ENCODE assay signal across 18 cellular contexts in the genomic region with DNA sequence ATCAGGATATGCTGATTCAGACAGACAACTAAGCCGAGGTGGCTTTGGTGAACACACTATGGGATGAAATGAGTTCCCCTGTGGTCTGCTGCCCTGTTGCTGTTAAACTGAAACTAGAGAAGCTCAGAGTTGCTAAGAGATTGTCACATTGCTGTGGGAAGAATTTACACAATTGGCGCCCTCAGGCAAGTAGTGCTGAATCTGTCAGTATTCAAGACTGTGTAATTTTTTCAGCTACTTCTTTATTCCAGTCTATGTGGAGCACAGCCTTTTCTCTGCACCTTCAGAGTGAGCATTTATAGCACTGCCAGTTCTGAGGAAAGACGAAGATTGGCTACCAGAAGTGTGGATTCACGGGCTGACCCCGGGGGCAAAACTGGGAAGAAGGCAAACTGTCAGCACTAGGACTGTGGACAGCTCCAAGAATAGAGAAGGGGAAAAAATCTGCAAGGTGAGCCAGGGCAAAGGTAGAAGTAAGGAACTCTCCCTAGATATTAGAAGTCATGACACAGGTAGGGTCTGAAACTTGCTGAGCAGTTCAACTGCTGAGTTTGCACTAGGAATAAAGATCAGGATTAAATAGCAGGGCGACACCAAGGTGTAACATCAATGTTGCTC.
DNase-seq lines count a peak whose midpoint lies in the region; ATAC-seq, FAIRE-seq and TF ChIP-seq lines count a peak whose summit lies in the region.
"Had no signal": no experiment of that assay in that cellular context is flagged by ENCODE, and none has a peak within 500 bp of the region (broad histone marks: within the 10 kb centered on the region; RNA-seq: fewer than 3 reads in every experiment).

No MANE protein-coding gene starts in this region.

- POLR2A ChIA-PET in CD4-positive, alpha-beta T cell (lab: Charles Lee) = no interaction called here

- no peak for TF ChIP-seq CTCF in bronchial epithelial cell (IDR thresholded peaks at IDR 0.05; ENCODE audit: insufficient read depth, low read length, severe bottlenecking)
- no peak for TF ChIP-seq CTCF in CD4-positive, alpha-beta T cell (IDR thresholded peaks at IDR 0.05)

- no peaks in the 10 kb centered on the region for H3K9me3 Mint-ChIP-seq in CD4-positive, alpha-beta T cell
- H3K9me3 Mint-ChIP-seq: activated T-cell treated with anti-CD3 and anti-CD28 coated beads, Interleukin-2, amount 50 U/mL, for 24 hours had no signal

- no peaks in the 10 kb centered on the region for H3K36me3 ChIP-seq in bronchial epithelial cell (ENCODE audit: control insufficient read depth, insufficient read depth, low read length)
- H3K36me3 ChIP-seq: ascending aorta had no signal

- intact Hi-C loops in CD4-positive, alpha-beta T cell (cut with DNase I, micrococcal nuclease) = no loop called here

- DNase-seq in AML-193 (lab: John Stamatoyannopoulos, UW) (peak; percentile 5 to 11), HuH-7 (ENCODE audit: low spot score) (peak; percentile 6), bronchial epithelial cell (ENCODE audit: low read depth) (no peak), myocyte (ENCODE audit: low read depth) (peak; percentile 1), H4 (ENCODE audit: low spot score) (no peak), NCI-H2029 treated with DMSO at 0.1 percent for 48 hours (lab: John Stamatoyannopoulos, UW) (no peak)
- DNase-seq in CD4-positive, alpha-beta T cell = no peak
- DNase-seq: activated naive CD4-positive, alpha-beta T cell treated with anti-CD3 and anti-CD28 coated beads, Interleukin-2, amount 50 U/mL, for 16 hours; activated T-cell treated with anti-CD3 and anti-CD28 coated beads, Interleukin-2, amount 50 U/mL, for 24 hours; foreskin fibroblast; left colon; mucosa of descending colon; NCI-H1436; NCI-H226; NK-92 treated with Interleukin-12 subunit alpha and Interleukin-12 subunit beta, amount 100 ng/mL, for 24 hours had no signal

- H3K4me1 Mint-ChIP-seq in CD4-positive, alpha-beta T cell (ENCODE audit: low read depth) = no peaks in the 10 kb centered on the region

- H3K36me3 Mint-ChIP-seq in CD4-positive, alpha-beta T cell (ENCODE audit: low read depth) = no peaks in the 10 kb centered on the region

- peaks cover 45% of the 10 kb centered on the region for H3K27me3 Mint-ChIP-seq in CD4-positive, alpha-beta T cell

- H3K27ac ChIP-seq in CD4-positive, alpha-beta T cell (ENCODE audit: low read depth, low read length) = no peak overlapping the region
- H3K27ac ChIP-seq: ascending aorta had no signal

- H3K4me3 Mint-ChIP-seq in CD4-positive, alpha-beta T cell = no peak overlapping the region
- H3K4me3 Mint-ChIP-seq: activated T-cell treated with anti-CD3 and anti-CD28 coated beads, Interleukin-2, amount 50 U/mL, for 24 hours had no signal

- ATAC-seq in CD4-positive, alpha-beta T cell (ENCODE audit: poor library complexity) = no peak
- ATAC-seq in GM18517 (IDR thresholded peaks at IDR 0.05; ENCODE audit: unreplicated experiment) = no peak
- ATAC-seq: left colon, mucosa of descending colon had no signal

- H3K27ac Mint-ChIP-seq in CD4-positive, alpha-beta T cell = no peak overlapping the region
- H3K27ac Mint-ChIP-seq: activated T-cell treated with anti-CD3 and anti-CD28 coated beads, Interleukin-2, amount 50 U/mL, for 24 hours had no signal

- no peak overlapping the region for H3K4me3 ChIP-seq in bronchial epithelial cell (ENCODE audit: low read depth, low read length)
- H3K4me3 ChIP-seq: ascending aorta, mucosa of descending colon had no signal

- no peaks in the 10 kb centered on the region for H3K27me3 ChIP-seq in bronchial epithelial cell (ENCODE audit: control insufficient read depth, insufficient read depth, low read length)
- H3K27me3 ChIP-seq in CD4-positive, alpha-beta T cell (ENCODE audit: control insufficient read depth, insufficient read depth, low read length) = no peaks in the 10 kb centered on the region
- H3K27me3 ChIP-seq: ascending aorta had no signal

- FAIRE-seq in bronchial epithelial cell (lab: Jason Lieb, UNC) = peak; percentile 60
- FAIRE-seq: urothelium cell line had no signal

- CTCF ChIA-PET in CD4-positive, alpha-beta T cell (lab: Charles Lee) = no interaction called here

- no peaks in the 10 kb centered on the region for H3K9me3 ChIP-seq in CD4-positive, alpha-beta T cell (ENCODE audit: control insufficient read depth, low read length)
- H3K9me3 ChIP-seq: ascending aorta, mucosa of descending colon had no signal

Comparison
In these comparisons a context has a peak if more than half of its experiments do, and no peak if none do; other contexts are left out.
1. DNase-seq: peak in AML-193 (2 of 2), HuH-7 (single experiment) and myocyte (single experiment); none in bronchial epithelial cell (single experiment), CD4-positive, alpha-beta T cell (0 of 10), H4 (single experiment) and NCI-H2029 treated with DMSO at 0.1 percent for 48 hours (single experiment).